Comparison of ENCODE assay signal across 8 cellular contexts in the genomic region with DNA sequence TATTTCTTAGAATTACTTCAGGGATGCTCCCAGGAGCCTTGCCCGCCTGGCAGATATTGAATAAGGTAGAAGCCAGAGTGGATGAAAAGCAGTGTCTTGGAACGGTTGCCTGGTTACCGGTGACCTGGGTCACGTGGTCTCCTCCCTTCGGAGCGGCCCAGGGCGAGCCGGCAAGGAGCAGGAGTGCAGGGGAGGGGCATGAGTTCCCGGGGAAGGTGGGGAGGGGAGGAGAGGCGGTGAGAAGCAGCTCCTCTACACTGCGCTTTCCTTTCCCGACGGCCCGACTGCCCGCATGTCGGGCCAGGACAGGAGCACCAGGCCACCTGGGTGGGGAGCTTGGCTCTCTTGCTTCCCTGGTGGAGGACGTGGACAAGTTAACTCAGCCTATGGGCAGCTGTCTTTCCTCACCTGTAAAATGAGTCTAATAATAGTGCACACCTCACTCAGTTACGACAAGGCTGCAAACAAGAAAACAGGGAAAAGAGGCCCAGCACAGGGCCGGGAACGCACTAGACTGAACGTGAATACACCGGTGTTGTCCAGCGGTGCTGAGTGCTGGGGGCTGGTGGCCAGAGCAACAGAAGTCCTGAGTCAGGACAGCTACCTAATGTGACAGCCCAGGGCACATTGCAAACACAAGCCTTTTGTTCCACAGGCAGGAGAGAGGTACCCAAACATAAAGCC.
DNase-seq lines count a peak whose midpoint lies in the region; ATAC-seq and TF ChIP-seq lines count a peak whose summit lies in the region.

No MANE protein-coding gene starts in this region.

- ATAC-seq in sciatic nerve, result peak; percentile 79

- no peak for TF ChIP-seq CTCF in GM13976 (IDR thresholded peaks at IDR 0.05; ENCODE audit: borderline replicate concordance, control extremely low read depth, extremely low read depth, insufficient read depth, missing control alignments)

- DNase-seq in HT-29 (ENCODE audit: low spot score) (peak; percentile 24), NCI-H774 (lab: John Stamatoyannopoulos, UW) (peak; percentile 8), hypothalamus (lab: John Stamatoyannopoulos, UW) (peak in 36 of 51 donors; percentile 2 to 69 (median 32)), sciatic nerve (ENCODE audit: low spot score) (no peak), dermis blood vessel endothelial cell (no peak), T1000 (lab: John Stamatoyannopoulos, UW) (no peak), GM13976 (ENCODE audit: low spot score) (no peak)
- no peak for DNase-seq in NK-92 treated with Interleukin-12 subunit alpha and Interleukin-12 subunit beta, amount 100 ng/mL, for 24 hours (lab: John Stamatoyannopoulos, UW)

- in situ Hi-C loops in GM13976 (cut with MboI; ENCODE audit: low sequenced_read_pairs, unreplicated experiment), result loop anchor here (10.0 kb wide), 1 partner anchor 455 kb away; no protein-coding TSS in a partner anchor

- intact Hi-C loops in sciatic nerve (cut with DNase I), result loop anchor here (5.0 kb wide), 1 partner anchor 457 kb away; no protein-coding TSS in a partner anchor

Comparison
In these comparisons a context has a peak if more than half of its experiments do, and no peak if none do; other contexts are left out.
1. DNase-seq: peak in HT-29 (single experiment), NCI-H774 (single experiment) and hypothalamus (36 of 51); none in sciatic nerve (single experiment), NK-92 treated with Interleukin-12 subunit alpha and Interleukin-12 subunit beta, amount 100 ng/mL, for 24 hours (single experiment), dermis blood vessel endothelial cell (single experiment), T1000 (single experiment) and GM13976 (single experiment).